In genomic region chr2:234291765-234292204, GRCh38 we compare ENCODE assay signal across 8 cellular contexts.
DNase-seq lines count a peak whose midpoint lies in the region; ATAC-seq and TF ChIP-seq lines count a peak whose summit lies in the region.

No MANE protein-coding gene starts in this region.

- H3K9me3 Mint-ChIP-seq in activated T-helper 17 cell treated with anti-CD3 and anti-CD28 coated beads, Interleukin-2, amount 50 U/mL, for 72 hours = no peaks in the 10 kb centered on the region

- DNase-seq in EH (ENCODE audit: low read depth) (peak; percentile 67), GM23248 (peak; percentile 69), NCI-H146 treated with DMSO at 0.1 percent for 48 hours (lab: John Stamatoyannopoulos, UW; ENCODE audit: unreplicated experiment) (peak; percentile 33), left colon (peak; percentile 53 to 65), SIG-M5 (lab: John Stamatoyannopoulos, UW) (no peak), GM20000 (ENCODE audit: low spot score) (no peak)

- H3K4me1 Mint-ChIP-seq in activated T-helper 17 cell treated with anti-CD3 and anti-CD28 coated beads, Interleukin-2, amount 50 U/mL, for 72 hours = peaks cover 52% of the 10 kb centered on the region

- intact Hi-C loops in left colon (cut with DNase I, micrococcal nuclease) = no loop called here

- no peaks in the 10 kb centered on the region for H3K9me2 ChIP-seq in GM23248 (ENCODE audit: insufficient read depth)

- H3K4me1 ChIP-seq in GM23248 (ENCODE audit: insufficient read depth) = peaks cover 20% of the 10 kb centered on the region; the same call in 1 of the 2 replicates

- H3K4me3 Mint-ChIP-seq in activated T-helper 17 cell treated with anti-CD3 and anti-CD28 coated beads, Interleukin-2, amount 50 U/mL, for 72 hours = peak overlapping the region; percentile 78

- no peaks in the 10 kb centered on the region for H3K27me3 Mint-ChIP-seq in activated T-helper 17 cell treated with anti-CD3 and anti-CD28 coated beads, Interleukin-2, amount 50 U/mL, for 72 hours

- peaks cover 11% of the 10 kb centered on the region for H3F3A ChIP-seq in GM23248 (ENCODE audit: insufficient read depth)

- H2AFZ ChIP-seq in GM23248 = no peak overlapping the region

- no peak overlapping the region for H3K4me3 ChIP-seq in GM23248

- H3K36me3 ChIP-seq in GM23248 (ENCODE audit: low read depth) = no peaks in the 10 kb centered on the region

- H3K27me3 ChIP-seq in GM23248 (replicated peaks; ENCODE audit: insufficient read depth) = no peaks in the 10 kb centered on the region; the same call in 1 of the 2 replicates

- TF ChIP-seq CTCF in GM20000 (IDR thresholded peaks at IDR 0.05; ENCODE audit: extremely low read depth, missing control alignments) = no peak

- no peak overlapping the region for H3K4me2 ChIP-seq in GM23248 (ENCODE audit: unreplicated experiment)

- 41 to 52% methylated on average over 5 of the region's 5 CpGs for WGBS in GM23248 (ENCODE audit: low coverage in 1 of 2, low lambda C conversion rate in 2 of 2, missing lambda C conversion rate in 2 of 2), 2 experiments

- H3K9ac ChIP-seq in GM23248 = no peak overlapping the region

- in situ Hi-C loops in GM23248 (cut with MboI) = loop anchor here (25.0 kb wide), 1 partner anchor 196 kb away; the partner anchor contains the start of gene ARL4C

- peak overlapping the region; percentile 96 for H3K27ac Mint-ChIP-seq in activated T-helper 17 cell treated with anti-CD3 and anti-CD28 coated beads, Interleukin-2, amount 50 U/mL, for 72 hours

- no peaks in the 10 kb centered on the region for H3K36me3 Mint-ChIP-seq in activated T-helper 17 cell treated with anti-CD3 and anti-CD28 coated beads, Interleukin-2, amount 50 U/mL, for 72 hours (ENCODE audit: low read depth)

- ATAC-seq in activated T-helper 17 cell treated with anti-CD3 and anti-CD28 coated beads, Interleukin-2, amount 50 U/mL, for 72 hours (replicated peaks) = peak; percentile 16
- ATAC-seq in left colon (peak; percentile 74), GM18861 (IDR thresholded peaks at IDR 0.05; ENCODE audit: unreplicated experiment) (no peak)

- H4K20me1 ChIP-seq in GM23248 (ENCODE audit: insufficient read depth) = no peaks in the 10 kb centered on the region

- H3K79me2 ChIP-seq in GM23248 (ENCODE audit: insufficient read depth) = no peaks in the 10 kb centered on the region

- no peak overlapping the region for H3K27ac ChIP-seq in GM23248

- H3K9me3 ChIP-seq in GM23248 (ENCODE audit: low read depth) = no peaks in the 10 kb centered on the region

Comparison
In these comparisons a context has a peak if more than half of its experiments do, and no peak if none do; other contexts are left out.
1. DNase-seq: peak in EH (single experiment), GM23248 (single experiment), NCI-H146 treated with DMSO at 0.1 percent for 48 hours (single experiment) and left colon (2 of 2); none in SIG-M5 (single experiment) and GM20000 (single experiment).